Comparison of ENCODE assay signal across 1 cellular context in genomic region chr12:27206801-27207502, GRCh38.
TF ChIP-seq lines count a peak whose summit lies in the region.

No MANE protein-coding gene starts in this region.

TF ChIP-seq in GM12878, 131 proteins besides CTCF, POLR2A, EP300 and RAD21 (continued from another document):
- TF ChIP-seq HSF1 (IDR thresholded peaks at IDR 0.05; ENCODE audit: low read depth, low read length) (0 out of 2 replicates have a peak, but pooled peaks have one; percentile 51), BCL3 (IDR thresholded peaks at IDR 0.05; ENCODE audit: borderline replicate concordance, insufficient read depth, low read depth, low read length, poor library complexity, severe bottlenecking) (peak; percentile 18), IRF3 (IDR thresholded peaks at IDR 0.05) (no peak), SP1 (IDR thresholded peaks at IDR 0.05; ENCODE audit: low read depth, low read length) (no peak), ATF7 (IDR thresholded peaks at IDR 0.05; ENCODE audit: low read depth) (peak; percentile 77), ZNF687 (IDR thresholded peaks at IDR 0.05) (0 out of 2 replicates have a peak, but pooled peaks have one; percentile 12), FOXM1 (IDR thresholded peaks at IDR 0.05; ENCODE audit: low read depth, low read length) (0 out of 2 replicates have a peak, but pooled peaks have one; percentile 40), ZNF384 (IDR thresholded peaks at IDR 0.05; ENCODE audit: borderline replicate concordance, low read depth, low read length) (peak; percentile 84), IKZF2 (IDR thresholded peaks at IDR 0.05) (peak; percentile 32 to 61; a peak in 2 of 4 replicates), RAD51 (IDR thresholded peaks at IDR 0.05) (peak; percentile 34; the same call in 1 of the 2 replicates), RELA (IDR thresholded peaks at IDR 0.05; ENCODE audit: borderline replicate concordance, partially characterized antibody) (no peak), RELB (IDR thresholded peaks at IDR 0.05; ENCODE audit: low read depth) (0 out of 2 replicates have a peak, but pooled peaks have one; percentile 10), SMAD1 (IDR thresholded peaks at IDR 0.05; ENCODE audit: low read depth, partially characterized antibody) (peak; percentile 41), CUX1 (IDR thresholded peaks at IDR 0.05; ENCODE audit: insufficient replicate concordance, low read depth, low read length) (peak; percentile 87), MTA2 (IDR thresholded peaks at IDR 0.05; ENCODE audit: low read depth) (peak; percentile 43)
